ENCODE assay signal across 1 cellular context in the genomic region with DNA sequence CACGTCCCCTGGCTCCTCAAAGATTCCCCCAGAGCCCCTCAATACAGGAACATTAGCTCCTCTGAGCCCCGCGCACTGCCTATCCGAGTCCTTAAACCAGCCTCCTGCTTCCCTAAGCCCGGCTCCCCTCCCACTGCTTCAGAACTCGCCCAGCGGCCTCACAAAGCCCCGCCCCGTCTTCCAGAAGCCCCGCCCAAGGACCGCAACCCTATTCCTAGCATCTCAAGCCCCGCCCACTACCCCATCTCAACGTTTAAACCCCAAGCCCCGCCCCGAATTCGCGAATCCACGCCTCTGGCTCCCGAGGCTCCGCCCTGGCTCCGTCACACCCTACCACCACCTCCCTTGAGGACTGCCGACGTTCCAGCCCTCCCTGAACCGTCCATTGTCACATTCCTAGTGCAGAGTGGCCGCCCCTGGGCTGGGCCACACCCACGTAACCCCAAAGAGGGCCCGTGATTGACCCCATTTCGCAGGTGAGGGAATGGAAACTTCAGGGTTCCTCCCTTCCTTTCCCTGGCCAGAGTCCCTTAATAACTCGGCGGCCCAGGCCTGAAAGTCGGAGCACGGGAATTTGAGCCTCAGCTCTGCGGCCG.
TF ChIP-seq lines count a peak whose summit lies in the region.

No MANE protein-coding gene starts in this region.

TF ChIP-seq in HepG2, 621 proteins besides CTCF, POLR2A, EP300 and RAD21 (continued from another document and continues in another):
- TF ChIP-seq, protein P1, sequence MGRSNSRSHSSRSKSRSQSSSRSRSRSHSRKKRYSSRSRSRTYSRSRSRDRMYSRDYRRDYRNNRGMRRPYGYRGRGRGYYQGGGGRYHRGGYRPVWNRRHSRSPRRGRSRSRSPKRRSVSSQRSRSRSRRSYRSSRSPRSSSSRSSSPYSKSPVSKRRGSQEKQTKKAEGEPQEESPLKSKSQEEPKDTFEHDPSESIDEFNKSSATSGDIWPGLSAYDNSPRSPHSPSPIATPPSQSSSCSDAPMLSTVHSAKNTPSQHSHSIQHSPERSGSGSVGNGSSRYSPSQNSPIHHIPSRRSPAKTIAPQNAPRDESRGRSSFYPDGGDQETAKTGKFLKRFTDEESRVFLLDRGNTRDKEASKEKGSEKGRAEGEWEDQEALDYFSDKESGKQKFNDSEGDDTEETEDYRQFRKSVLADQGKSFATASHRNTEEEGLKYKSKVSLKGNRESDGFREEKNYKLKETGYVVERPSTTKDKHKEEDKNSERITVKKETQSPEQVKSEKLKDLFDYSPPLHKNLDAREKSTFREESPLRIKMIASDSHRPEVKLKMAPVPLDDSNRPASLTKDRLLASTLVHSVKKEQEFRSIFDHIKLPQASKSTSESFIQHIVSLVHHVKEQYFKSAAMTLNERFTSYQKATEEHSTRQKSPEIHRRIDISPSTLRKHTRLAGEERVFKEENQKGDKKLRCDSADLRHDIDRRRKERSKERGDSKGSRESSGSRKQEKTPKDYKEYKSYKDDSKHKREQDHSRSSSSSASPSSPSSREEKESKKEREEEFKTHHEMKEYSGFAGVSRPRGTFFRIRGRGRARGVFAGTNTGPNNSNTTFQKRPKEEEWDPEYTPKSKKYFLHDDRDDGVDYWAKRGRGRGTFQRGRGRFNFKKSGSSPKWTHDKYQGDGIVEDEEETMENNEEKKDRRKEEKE (IDR thresholded peaks at IDR 0.05), result no peak
- TF ChIP-seq PRPF4 (IDR thresholded peaks at IDR 0.05; ENCODE audit: low read depth, low read length, poor library complexity, severe bottlenecking), result no peak
- TF ChIP-seq ZNF619 (CRISPR knock-in tag; IDR thresholded peaks at IDR 0.05), result no peak
- TF ChIP-seq ZNF772 (CRISPR knock-in tag; IDR thresholded peaks at IDR 0.05), result no peak
- peak; percentile 30; the same call in 1 of the 2 replicates for TF ChIP-seq HDAC2 (CRISPR knock-in tag; IDR thresholded peaks at IDR 0.05)
- no peak; the same call in 1 of the 2 replicates for TF ChIP-seq NR2F6 (IDR thresholded peaks at IDR 0.05)
- peak; percentile 64; the same call in 1 of the 2 replicates for TF ChIP-seq NR2F6 (CRISPR knock-in tag; IDR thresholded peaks at IDR 0.05)
- TF ChIP-seq GABPA (IDR thresholded peaks at IDR 0.05; ENCODE audit: low read depth, low read length), result no peak
- no peak; the same call in 1 of the 2 replicates for TF ChIP-seq GABPA (CRISPR knock-in tag; IDR thresholded peaks at IDR 0.05; ENCODE audit: low read depth)
- TF ChIP-seq, protein P2, sequence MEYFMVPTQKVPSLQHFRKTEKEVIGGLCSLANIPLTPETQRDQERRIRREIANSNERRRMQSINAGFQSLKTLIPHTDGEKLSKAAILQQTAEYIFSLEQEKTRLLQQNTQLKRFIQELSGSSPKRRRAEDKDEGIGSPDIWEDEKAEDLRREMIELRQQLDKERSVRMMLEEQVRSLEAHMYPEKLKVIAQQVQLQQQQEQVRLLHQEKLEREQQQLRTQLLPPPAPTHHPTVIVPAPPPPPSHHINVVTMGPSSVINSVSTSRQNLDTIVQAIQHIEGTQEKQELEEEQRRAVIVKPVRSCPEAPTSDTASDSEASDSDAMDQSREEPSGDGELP (IDR thresholded peaks at IDR 0.05; ENCODE audit: borderline replicate concordance, low read depth), result no peak
- TF ChIP-seq TEAD3 (CRISPR knock-in tag; optimal IDR thresholded peaks at IDR 0.05; ENCODE audit: borderline replicate concordance), result peak; percentile 92
- no peak for TF ChIP-seq DNMT1 (CRISPR knock-in tag; IDR thresholded peaks at IDR 0.05)
- TF ChIP-seq, protein P3, sequence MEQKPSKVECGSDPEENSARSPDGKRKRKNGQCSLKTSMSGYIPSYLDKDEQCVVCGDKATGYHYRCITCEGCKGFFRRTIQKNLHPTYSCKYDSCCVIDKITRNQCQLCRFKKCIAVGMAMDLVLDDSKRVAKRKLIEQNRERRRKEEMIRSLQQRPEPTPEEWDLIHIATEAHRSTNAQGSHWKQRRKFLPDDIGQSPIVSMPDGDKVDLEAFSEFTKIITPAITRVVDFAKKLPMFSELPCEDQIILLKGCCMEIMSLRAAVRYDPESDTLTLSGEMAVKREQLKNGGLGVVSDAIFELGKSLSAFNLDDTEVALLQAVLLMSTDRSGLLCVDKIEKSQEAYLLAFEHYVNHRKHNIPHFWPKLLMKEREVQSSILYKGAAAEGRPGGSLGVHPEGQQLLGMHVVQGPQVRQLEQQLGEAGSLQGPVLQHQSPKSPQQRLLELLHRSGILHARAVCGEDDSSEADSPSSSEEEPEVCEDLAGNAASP (CRISPR knock-in tag; IDR thresholded peaks at IDR 0.05; ENCODE audit: borderline replicate concordance), result no peak; the same call in 1 of the 2 replicates
- TF ChIP-seq IKZF1 (IDR thresholded peaks at IDR 0.05), result no peak
- no peak for TF ChIP-seq ARNT2 (CRISPR knock-in tag; IDR thresholded peaks at IDR 0.05; ENCODE audit: low read depth)
- TF ChIP-seq ZBTB7B (CRISPR knock-in tag; IDR thresholded peaks at IDR 0.05), result 0 out of 2 replicates have a peak, but pooled peaks have one; percentile 10
- TF ChIP-seq ZNF891 (CRISPR knock-in tag; IDR thresholded peaks at IDR 0.05), result no peak
- TF ChIP-seq SMAD1 (CRISPR knock-in tag; IDR thresholded peaks at IDR 0.05; ENCODE audit: borderline replicate concordance, low read depth), result no peak
- no peak for TF ChIP-seq SUZ12 (IDR thresholded peaks at IDR 0.05; ENCODE audit: low read depth, low read length)
- TF ChIP-seq, protein P4, sequence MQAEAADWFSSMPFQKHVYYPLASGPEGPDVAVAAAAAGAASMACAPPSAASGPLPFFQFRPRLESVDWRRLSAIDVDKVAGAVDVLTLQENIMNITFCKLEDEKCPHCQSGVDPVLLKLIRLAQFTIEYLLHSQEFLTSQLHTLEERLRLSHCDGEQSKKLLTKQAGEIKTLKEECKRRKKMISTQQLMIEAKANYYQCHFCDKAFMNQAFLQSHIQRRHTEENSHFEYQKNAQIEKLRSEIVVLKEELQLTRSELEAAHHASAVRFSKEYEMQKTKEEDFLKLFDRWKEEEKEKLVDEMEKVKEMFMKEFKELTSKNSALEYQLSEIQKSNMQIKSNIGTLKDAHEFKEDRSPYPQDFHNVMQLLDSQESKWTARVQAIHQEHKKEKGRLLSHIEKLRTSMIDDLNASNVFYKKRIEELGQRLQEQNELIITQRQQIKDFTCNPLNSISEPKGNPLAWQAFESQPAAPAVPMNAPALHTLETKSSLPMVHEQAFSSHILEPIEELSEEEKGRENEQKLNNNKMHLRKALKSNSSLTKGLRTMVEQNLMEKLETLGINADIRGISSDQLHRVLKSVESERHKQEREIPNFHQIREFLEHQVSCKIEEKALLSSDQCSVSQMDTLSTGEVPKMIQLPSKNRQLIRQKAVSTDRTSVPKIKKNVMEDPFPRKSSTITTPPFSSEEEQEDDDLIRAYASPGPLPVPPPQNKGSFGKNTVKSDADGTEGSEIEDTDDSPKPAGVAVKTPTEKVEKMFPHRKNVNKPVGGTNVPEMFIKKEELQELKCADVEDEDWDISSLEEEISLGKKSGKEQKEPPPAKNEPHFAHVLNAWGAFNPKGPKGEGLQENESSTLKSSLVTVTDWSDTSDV (CRISPR knock-in tag; IDR thresholded peaks at IDR 0.05), result no peak
- TF ChIP-seq ZNF777 (CRISPR knock-in tag; IDR thresholded peaks at IDR 0.05), result peak; percentile 79
- no peak for TF ChIP-seq ZNF670 (CRISPR knock-in tag; IDR thresholded peaks at IDR 0.05; ENCODE audit: borderline replicate concordance)
- no peak for TF ChIP-seq ZNF598 (CRISPR knock-in tag; IDR thresholded peaks at IDR 0.05; ENCODE audit: borderline replicate concordance)
- no peak for TF ChIP-seq ZNF75D (CRISPR knock-in tag; IDR thresholded peaks at IDR 0.05; ENCODE audit: borderline replicate concordance)
- TF ChIP-seq, protein P5, sequence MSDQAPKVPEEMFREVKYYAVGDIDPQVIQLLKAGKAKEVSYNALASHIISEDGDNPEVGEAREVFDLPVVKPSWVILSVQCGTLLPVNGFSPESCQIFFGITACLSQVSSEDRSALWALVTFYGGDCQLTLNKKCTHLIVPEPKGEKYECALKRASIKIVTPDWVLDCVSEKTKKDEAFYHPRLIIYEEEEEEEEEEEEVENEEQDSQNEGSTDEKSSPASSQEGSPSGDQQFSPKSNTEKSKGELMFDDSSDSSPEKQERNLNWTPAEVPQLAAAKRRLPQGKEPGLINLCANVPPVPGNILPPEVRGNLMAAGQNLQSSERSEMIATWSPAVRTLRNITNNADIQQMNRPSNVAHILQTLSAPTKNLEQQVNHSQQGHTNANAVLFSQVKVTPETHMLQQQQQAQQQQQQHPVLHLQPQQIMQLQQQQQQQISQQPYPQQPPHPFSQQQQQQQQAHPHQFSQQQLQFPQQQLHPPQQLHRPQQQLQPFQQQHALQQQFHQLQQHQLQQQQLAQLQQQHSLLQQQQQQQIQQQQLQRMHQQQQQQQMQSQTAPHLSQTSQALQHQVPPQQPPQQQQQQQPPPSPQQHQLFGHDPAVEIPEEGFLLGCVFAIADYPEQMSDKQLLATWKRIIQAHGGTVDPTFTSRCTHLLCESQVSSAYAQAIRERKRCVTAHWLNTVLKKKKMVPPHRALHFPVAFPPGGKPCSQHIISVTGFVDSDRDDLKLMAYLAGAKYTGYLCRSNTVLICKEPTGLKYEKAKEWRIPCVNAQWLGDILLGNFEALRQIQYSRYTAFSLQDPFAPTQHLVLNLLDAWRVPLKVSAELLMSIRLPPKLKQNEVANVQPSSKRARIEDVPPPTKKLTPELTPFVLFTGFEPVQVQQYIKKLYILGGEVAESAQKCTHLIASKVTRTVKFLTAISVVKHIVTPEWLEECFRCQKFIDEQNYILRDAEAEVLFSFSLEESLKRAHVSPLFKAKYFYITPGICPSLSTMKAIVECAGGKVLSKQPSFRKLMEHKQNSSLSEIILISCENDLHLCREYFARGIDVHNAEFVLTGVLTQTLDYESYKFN (CRISPR knock-in tag; conservative IDR thresholded peaks at IDR 0.05), result peak; percentile 20; the same call in 1 of the 2 replicates
- no peak for TF ChIP-seq ZFP36 (IDR thresholded peaks at IDR 0.05; ENCODE audit: borderline replicate concordance, low read depth, low read length, partially characterized antibody)
- TF ChIP-seq, protein P6, sequence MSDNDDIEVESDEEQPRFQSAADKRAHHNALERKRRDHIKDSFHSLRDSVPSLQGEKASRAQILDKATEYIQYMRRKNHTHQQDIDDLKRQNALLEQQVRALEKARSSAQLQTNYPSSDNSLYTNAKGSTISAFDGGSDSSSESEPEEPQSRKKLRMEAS (IDR thresholded peaks at IDR 0.05), result no peak
- peak; percentile 9; the same call in 1 of the 2 replicates for TF ChIP-seq SNAI1 (CRISPR knock-in tag; IDR thresholded peaks at IDR 0.05; ENCODE audit: borderline replicate concordance)
- no peak for TF ChIP-seq ZNF264 (CRISPR knock-in tag; IDR thresholded peaks at IDR 0.05)
- TF ChIP-seq ZNF382 (CRISPR knock-in tag; IDR thresholded peaks at IDR 0.05; ENCODE audit: borderline replicate concordance), result no peak
- no peak for TF ChIP-seq PHB2 (IDR thresholded peaks at IDR 0.05; ENCODE audit: partially characterized antibody)
- no peak for TF ChIP-seq ZNF451 (CRISPR knock-in tag; IDR thresholded peaks at IDR 0.05)
- no peak for TF ChIP-seq ZNF569 (CRISPR knock-in tag; IDR thresholded peaks at IDR 0.05; ENCODE audit: borderline replicate concordance)
- no peak for TF ChIP-seq ZNF562 (CRISPR knock-in tag; IDR thresholded peaks at IDR 0.05; ENCODE audit: borderline replicate concordance)
- no peak for TF ChIP-seq ZMYM4 (CRISPR knock-in tag; IDR thresholded peaks at IDR 0.05)
- no peak for TF ChIP-seq ZNF367 (CRISPR knock-in tag; IDR thresholded peaks at IDR 0.05; ENCODE audit: borderline replicate concordance)
- TF ChIP-seq TP53 (CRISPR knock-in tag; conservative IDR thresholded peaks at IDR 0.05), result no peak
- no peak for TF ChIP-seq ZSCAN25 (CRISPR knock-in tag; IDR thresholded peaks at IDR 0.05)
- TF ChIP-seq THYN1 (CRISPR knock-in tag; IDR thresholded peaks at IDR 0.05; ENCODE audit: borderline replicate concordance, low read depth), result no peak
- no peak for TF ChIP-seq ZNF180 (CRISPR knock-in tag; IDR thresholded peaks at IDR 0.05; ENCODE audit: borderline replicate concordance, low read depth)
- TF ChIP-seq, protein P7, sequence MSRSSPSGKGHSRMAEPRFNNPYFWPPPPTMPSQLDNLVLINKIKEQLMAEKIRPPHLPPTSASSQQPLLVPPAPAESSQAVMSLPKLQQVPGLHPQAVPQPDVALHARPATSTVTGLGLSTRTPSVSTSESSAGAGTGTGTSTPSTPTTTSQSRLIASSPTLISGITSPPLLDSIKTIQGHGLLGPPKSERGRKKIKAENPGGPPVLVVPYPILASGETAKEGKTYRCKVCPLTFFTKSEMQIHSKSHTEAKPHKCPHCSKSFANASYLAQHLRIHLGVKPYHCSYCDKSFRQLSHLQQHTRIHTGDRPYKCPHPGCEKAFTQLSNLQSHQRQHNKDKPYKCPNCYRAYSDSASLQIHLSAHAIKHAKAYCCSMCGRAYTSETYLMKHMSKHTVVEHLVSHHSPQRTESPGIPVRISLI (CRISPR knock-in tag; IDR thresholded peaks at IDR 0.05; ENCODE audit: borderline replicate concordance), result no peak
- TF ChIP-seq, protein P8, sequence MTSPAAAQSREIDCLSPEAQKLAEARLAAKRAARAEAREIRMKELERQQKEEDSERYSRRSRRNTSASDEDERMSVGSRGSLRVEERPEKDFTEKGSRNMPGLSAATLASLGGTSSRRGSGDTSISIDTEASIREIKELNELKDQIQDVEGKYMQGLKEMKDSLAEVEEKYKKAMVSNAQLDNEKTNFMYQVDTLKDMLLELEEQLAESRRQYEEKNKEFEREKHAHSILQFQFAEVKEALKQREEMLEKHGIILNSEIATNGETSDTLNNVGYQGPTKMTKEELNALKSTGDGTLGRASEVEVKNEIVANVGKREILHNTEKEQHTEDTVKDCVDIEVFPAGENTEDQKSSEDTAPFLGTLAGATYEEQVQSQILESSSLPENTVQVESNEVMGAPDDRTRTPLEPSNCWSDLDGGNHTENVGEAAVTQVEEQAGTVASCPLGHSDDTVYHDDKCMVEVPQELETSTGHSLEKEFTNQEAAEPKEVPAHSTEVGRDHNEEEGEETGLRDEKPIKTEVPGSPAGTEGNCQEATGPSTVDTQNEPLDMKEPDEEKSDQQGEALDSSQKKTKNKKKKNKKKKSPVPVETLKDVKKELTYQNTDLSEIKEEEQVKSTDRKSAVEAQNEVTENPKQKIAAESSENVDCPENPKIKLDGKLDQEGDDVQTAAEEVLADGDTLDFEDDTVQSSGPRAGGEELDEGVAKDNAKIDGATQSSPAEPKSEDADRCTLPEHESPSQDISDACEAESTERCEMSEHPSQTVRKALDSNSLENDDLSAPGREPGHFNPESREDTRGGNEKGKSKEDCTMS (CRISPR knock-in tag; conservative IDR thresholded peaks at IDR 0.05), result no peak
- peak; percentile 28; the same call in 1 of the 2 replicates for TF ChIP-seq KMT2A (CRISPR knock-in tag; IDR thresholded peaks at IDR 0.05)
- peak; percentile 12; the same call in 1 of the 2 replicates for TF ChIP-seq SALL2 (CRISPR knock-in tag; IDR thresholded peaks at IDR 0.05)
- TF ChIP-seq NR2C2 (CRISPR knock-in tag; IDR thresholded peaks at IDR 0.05; ENCODE audit: borderline replicate concordance), result no peak; the same call in 1 of the 2 replicates
- no peak for TF ChIP-seq ZNF431 (CRISPR knock-in tag; IDR thresholded peaks at IDR 0.05; ENCODE audit: borderline replicate concordance, low read depth)
- TF ChIP-seq BCL6 (CRISPR knock-in tag; IDR thresholded peaks at IDR 0.05), result no peak
- TF ChIP-seq SMYD3 (CRISPR knock-in tag; IDR thresholded peaks at IDR 0.05), result no peak
- TF ChIP-seq ZSCAN12 (CRISPR knock-in tag; IDR thresholded peaks at IDR 0.05), result no peak
- TF ChIP-seq CCDC6 (CRISPR knock-in tag; IDR thresholded peaks at IDR 0.05), result no peak
- TF ChIP-seq KAT2B (IDR thresholded peaks at IDR 0.05; ENCODE audit: borderline replicate concordance, low read depth, low read length), result no peak
- TF ChIP-seq SIN3B (IDR thresholded peaks at IDR 0.05; ENCODE audit: low read length), result no peak
- no peak for TF ChIP-seq KLF15 (CRISPR knock-in tag; IDR thresholded peaks at IDR 0.05; ENCODE audit: borderline replicate concordance)
- TF ChIP-seq TARDBP (CRISPR knock-in tag; IDR thresholded peaks at IDR 0.05), result 0 out of 2 replicates have a peak, but pooled peaks have one; percentile 56
- TF ChIP-seq ZNF850 (CRISPR knock-in tag; conservative IDR thresholded peaks at IDR 0.05), result no peak
